8 cellular contexts compared by ENCODE assay signal in the genomic region with DNA sequence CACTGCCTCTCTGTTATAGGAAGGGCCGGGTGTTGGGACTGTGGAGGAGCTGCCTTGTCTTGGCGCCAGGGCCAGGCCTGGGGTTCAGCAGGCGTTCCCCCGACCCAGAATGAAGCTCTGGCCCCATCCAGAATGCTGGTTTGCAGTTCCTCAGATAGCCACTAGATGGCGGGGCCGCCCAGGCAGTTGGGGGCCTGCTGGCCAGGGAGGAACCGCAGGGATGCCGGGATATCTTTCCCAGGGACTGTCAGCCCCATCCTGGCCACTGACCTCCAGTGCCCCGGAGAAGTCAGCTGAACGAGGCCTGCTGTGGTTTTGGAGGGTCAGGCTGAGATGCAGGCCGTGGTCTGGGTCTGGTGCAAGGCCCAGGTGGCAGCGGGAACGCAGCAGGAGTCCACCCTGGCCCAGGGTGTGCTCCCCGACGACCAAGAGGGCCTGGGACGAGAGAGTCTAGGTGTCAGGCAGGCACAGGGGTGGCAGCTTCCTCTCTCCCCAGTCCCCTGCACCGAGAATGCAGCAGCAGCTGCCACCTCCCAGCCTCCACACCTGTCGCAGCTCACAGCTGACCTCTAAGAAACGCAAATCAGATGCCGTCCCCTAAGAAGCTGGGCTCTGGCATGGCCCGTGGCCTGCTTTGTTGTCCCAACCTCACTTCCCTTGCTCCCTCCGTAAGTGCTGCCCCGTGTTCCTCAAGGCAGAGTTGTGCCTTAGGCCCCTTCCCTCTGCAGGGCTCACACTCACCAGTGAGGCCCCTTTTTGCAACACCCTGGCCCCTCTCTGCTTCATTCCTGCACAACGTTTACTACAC. TPM values are rescaled to one million over a fixed set of nuclear protein-coding genes. Genes with fewer than 3 reads are reported as not detected.
DNase-seq lines count a peak whose midpoint lies in the region; ATAC-seq and TF ChIP-seq lines count a peak whose summit lies in the region.

No MANE protein-coding gene starts in this region.

- no peaks in the 10 kb centered on the region for H3K36me3 ChIP-seq in suprapubic skin

- H3K27ac ChIP-seq in foreskin keratinocyte: no peak overlapping the region
- no peak overlapping the region for H3K27ac ChIP-seq in suprapubic skin

- no peaks in the 10 kb centered on the region for H3K4me1 Mint-ChIP-seq in HFFc6 (ENCODE audit: low read depth)
- no peaks in the 10 kb centered on the region for H3K4me1 Mint-ChIP-seq in activated T-helper 17 cell treated with anti-CD3 and anti-CD28 coated beads, Interleukin-2, amount 50 U/mL, for 72 hours

- peaks cover 5% of the 10 kb centered on the region for H3K27me3 Mint-ChIP-seq in HFFc6 (ENCODE audit: insufficient read depth)
- no peaks in the 10 kb centered on the region for H3K27me3 Mint-ChIP-seq in activated T-helper 17 cell treated with anti-CD3 and anti-CD28 coated beads, Interleukin-2, amount 50 U/mL, for 72 hours

- H3K27ac Mint-ChIP-seq in HFFc6: no peak overlapping the region
- H3K27ac Mint-ChIP-seq in activated T-helper 17 cell treated with anti-CD3 and anti-CD28 coated beads, Interleukin-2, amount 50 U/mL, for 72 hours: no peak overlapping the region

- no peak overlapping the region for H3K4me3 Mint-ChIP-seq in HFFc6
- no peak overlapping the region for H3K4me3 Mint-ChIP-seq in activated T-helper 17 cell treated with anti-CD3 and anti-CD28 coated beads, Interleukin-2, amount 50 U/mL, for 72 hours

- H3K4me3 ChIP-seq in suprapubic skin: no peak overlapping the region

- TF ChIP-seq POLR2A in suprapubic skin (IDR thresholded peaks at IDR 0.05): no peak

- WGBS in suprapubic skin: 59% methylated on average over 14 of the region's 24 CpGs

- no peaks in the 10 kb centered on the region for H3K4me1 ChIP-seq in foreskin keratinocyte
- peaks cover 4% of the 10 kb centered on the region for H3K4me1 ChIP-seq in suprapubic skin

- peak; percentile 75 for ATAC-seq in activated T-helper 17 cell treated with anti-CD3 and anti-CD28 coated beads, Interleukin-2, amount 50 U/mL, for 72 hours (replicated peaks)
- ATAC-seq in foreskin keratinocyte: peak; percentile 58
- no peak for ATAC-seq in HG03196 (IDR thresholded peaks at IDR 0.05; ENCODE audit: unreplicated experiment)

- H3K9me3 Mint-ChIP-seq in HFFc6: no peaks in the 10 kb centered on the region
- no peaks in the 10 kb centered on the region for H3K9me3 Mint-ChIP-seq in activated T-helper 17 cell treated with anti-CD3 and anti-CD28 coated beads, Interleukin-2, amount 50 U/mL, for 72 hours

- peak; percentile 100 for TF ChIP-seq CTCF in HFFc6 (IDR thresholded peaks at IDR 0.05)
- peak; percentile 95 for TF ChIP-seq CTCF in foreskin keratinocyte (conservative IDR thresholded peaks at IDR 0.05)
- TF ChIP-seq CTCF in suprapubic skin (IDR thresholded peaks at IDR 0.05): peak; percentile 96

- H3K9me3 ChIP-seq in suprapubic skin: no peaks in the 10 kb centered on the region

- peaks cover 2% of the 10 kb centered on the region for H3K27me3 ChIP-seq in foreskin keratinocyte
- no peaks in the 10 kb centered on the region for H3K27me3 ChIP-seq in suprapubic skin

- no peaks in the 10 kb centered on the region for H3K36me3 Mint-ChIP-seq in HFFc6 (ENCODE audit: low read depth)
- no peaks in the 10 kb centered on the region for H3K36me3 Mint-ChIP-seq in activated T-helper 17 cell treated with anti-CD3 and anti-CD28 coated beads, Interleukin-2, amount 50 U/mL, for 72 hours (ENCODE audit: low read depth)

- DNase-seq in COR-L47 (lab: John Stamatoyannopoulos, UW): peak; percentile 49
- DNase-seq in HFFc6: peak; percentile 59
- peak; percentile 52 for DNase-seq in RPMI7951 (ENCODE audit: low read depth)
- DNase-seq in foreskin keratinocyte: no peak
- peak; percentile 21 for DNase-seq in occipital lobe (lab: John Stamatoyannopoulos, UW)
- DNase-seq in suprapubic skin (ENCODE audit: low spot score in 2 of 2): peak; percentile 82 to 87

- no peak for TF ChIP-seq EP300 in suprapubic skin (IDR thresholded peaks at IDR 0.05)

RNA-seq across cellular contexts. Expression of a gene that starts 51.2 kb away (rescaled TPM):
- total RNA-seq in HFFc6 (2021; fragmentation: NEBNext Ultra II Directional; extraction: Animal tissue kit (Norgen Biotek cat#: 25700)): 10 to 100 TPM in 5 of 6 experiments, 1 to 10 TPM in 1; 7.3 to 16.2 (median 14.2) TPM
- total RNA-seq in RPMI7951 (2014; rRNA removed; shearing (Covaris generic)): 33.2 and 33.4 TPM in 2 replicates
- 10 to 100 TPM; 31.6 to 34.3 TPM for total RNA-seq in activated T-helper 17 cell treated with anti-CD3 and anti-CD28 coated beads, Interleukin-2, amount 50 U/mL, for 72 hours
- total RNA-seq in foreskin keratinocyte: 20.9 and 23.1 TPM in 2 replicates
- polyA plus RNA-seq in foreskin keratinocyte: 25.0 and 29.0 TPM in 2 replicates
- 4.1 TPM for total RNA-seq in occipital lobe
- 1 to 10 TPM; 2.7 to 7.7 (median 6.4) TPM for total RNA-seq in suprapubic skin

Comparison
In these comparisons a context has a peak if more than half of its experiments do, and no peak if none do; other contexts are left out.
1. DNase-seq: peak in COR-L47 (single experiment), HFFc6 (single experiment), RPMI7951 (single experiment), occipital lobe (single experiment) and suprapubic skin (2 of 2); none in foreskin keratinocyte (0 of 2).
2. Peak in every context shown above with its lines, with median percentiles within 50 percentile points of each other: CTCF ChIP-seq.